In the genomic region with DNA sequence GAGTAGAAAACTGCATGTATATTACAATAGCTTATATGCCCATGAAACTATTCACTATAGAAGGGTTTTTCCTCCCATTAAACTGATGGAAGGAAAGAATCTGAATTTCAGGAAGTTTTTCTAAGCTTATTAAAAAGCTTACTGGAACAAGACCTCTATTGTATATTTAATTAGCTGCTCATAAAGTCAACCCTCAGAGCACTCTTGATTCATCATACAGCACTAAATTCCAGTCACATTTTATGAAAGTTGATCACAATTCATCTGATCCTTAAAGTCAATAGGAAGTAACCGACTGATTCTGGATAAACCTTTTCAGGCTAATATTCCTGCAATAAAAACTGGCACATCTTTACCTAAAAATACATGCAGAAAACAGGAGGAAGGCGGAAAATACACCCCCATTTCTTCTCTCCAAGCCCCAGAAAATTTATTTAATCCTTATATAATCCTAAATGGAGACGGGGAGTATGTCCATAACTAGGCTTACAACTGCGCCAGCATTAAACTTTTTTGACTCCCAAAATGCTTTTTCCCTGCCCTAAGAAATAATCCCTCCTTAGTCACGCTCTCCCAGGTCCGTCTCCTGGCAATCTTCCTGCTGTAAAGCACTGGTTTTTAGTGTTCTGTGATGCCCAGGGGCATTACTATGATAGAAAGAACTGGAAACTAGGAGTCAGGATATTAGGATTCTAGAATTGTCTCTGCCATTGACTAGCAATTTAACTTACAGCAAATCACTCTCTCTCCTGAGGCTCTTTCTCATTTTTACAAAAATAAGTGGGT, we compare ENCODE assay signal across 13 cellular contexts.
"Had no signal": no experiment of that assay in that cellular context is flagged by ENCODE, and none has a peak within 500 bp of the region (broad histone marks: within the 10 kb centered on the region; RNA-seq: fewer than 3 reads in every experiment).

No MANE protein-coding gene starts in this region.

- H3K27me3 Mint-ChIP-seq: natural killer cell treated with Interleukin-12 subunit alpha and Interleukin-12 subunit beta and Interleukin-15 and Interleukin-18, amount 100 ng/mL, for 72 hours had no signal

- H3K4me1 ChIP-seq: ascending aorta, foreskin keratinocyte had no signal

- H3K27me3 ChIP-seq: ascending aorta, foreskin keratinocyte, heart left ventricle, stomach, tibial artery had no signal

- DNase-seq: activated CD4-positive, alpha-beta T cell treated with anti-CD3 and anti-CD28 coated beads, Interleukin-2, amount 50 U/mL, for 4 hours; activated CD4-positive, CD25-positive, alpha-beta regulatory T cell treated with anti-CD3 and anti-CD28 coated beads, Interleukin-2, amount 50 U/mL, for 72 hours; activated gamma-delta T cell treated with Interleukin-2 at 50 U/mL for 16 hours; activated T-cell treated with anti-CD3 and anti-CD28 coated beads, Interleukin-2, amount 50 U/mL, for 4 hours; foreskin keratinocyte; heart left ventricle; mucosa of descending colon; stimulated activated CD4-positive, alpha-beta T cell treated with anti-CD3 and anti-CD28 coated beads, Interleukin-15, amount 100 ng/mL, for 24 hours; stimulated activated CD4-positive, alpha-beta T cell treated with anti-CD3 and anti-CD28 coated beads, Interleukin-4, amount 100 ng/mL, for 24 hours; stomach; tibial artery had no signal

- H3K9me3 ChIP-seq: ascending aorta, heart left ventricle, mucosa of descending colon, stomach, tibial artery had no signal

- H3K27ac ChIP-seq: ascending aorta, foreskin keratinocyte, heart left ventricle, stomach, tibial artery had no signal

- ATAC-seq: activated T-cell treated with anti-CD3 and anti-CD28 coated beads, Interleukin-2, amount 50 U/mL, for 4 hours; foreskin keratinocyte; heart left ventricle; mucosa of descending colon; natural killer cell treated with Interleukin-12 subunit alpha and Interleukin-12 subunit beta and Interleukin-15 and Interleukin-18, amount 100 ng/mL, for 72 hours had no signal

- H3K4me3 ChIP-seq: ascending aorta, heart left ventricle, mucosa of descending colon, stomach, tibial artery had no signal

- H3K4me3 Mint-ChIP-seq: activated T-cell treated with anti-CD3 and anti-CD28 coated beads, Interleukin-2, amount 50 U/mL, for 4 hours; natural killer cell treated with Interleukin-12 subunit alpha and Interleukin-12 subunit beta and Interleukin-15 and Interleukin-18, amount 100 ng/mL, for 72 hours had no signal

- H3K9me3 Mint-ChIP-seq: activated T-cell treated with anti-CD3 and anti-CD28 coated beads, Interleukin-2, amount 50 U/mL, for 4 hours; natural killer cell treated with Interleukin-12 subunit alpha and Interleukin-12 subunit beta and Interleukin-15 and Interleukin-18, amount 100 ng/mL, for 72 hours had no signal
